Comparison of ENCODE assay signal across 9 cellular contexts in genomic region chr2:108637304-108637669, GRCh38.
DNase-seq lines count a peak whose midpoint lies in the region; ATAC-seq and TF ChIP-seq lines count a peak whose summit lies in the region.
"Had no signal": no experiment of that assay in that cellular context is flagged by ENCODE, and none has a peak within 500 bp of the region (broad histone marks: within the 10 kb centered on the region; RNA-seq: fewer than 3 reads in every experiment).

No MANE protein-coding gene starts in this region.

- no peaks in the 10 kb centered on the region for H3K27me3 Mint-ChIP-seq in activated naive CD4-positive, alpha-beta T cell treated with anti-CD3 and anti-CD28 coated beads for 36 hours (ENCODE audit: low read depth)
- H3K27me3 Mint-ChIP-seq: activated naive CD4-positive, alpha-beta T cell treated with anti-CD3 and anti-CD28 coated beads, Interleukin-2, amount 50 U/mL, for 24 hours had no signal

- H3K36me3 Mint-ChIP-seq in activated naive CD4-positive, alpha-beta T cell treated with anti-CD3 and anti-CD28 coated beads for 36 hours (ENCODE audit: low read depth): no peaks in the 10 kb centered on the region

- H3K27ac Mint-ChIP-seq in activated naive CD4-positive, alpha-beta T cell treated with anti-CD3 and anti-CD28 coated beads for 36 hours: no peak overlapping the region
- H3K27ac Mint-ChIP-seq: activated naive CD4-positive, alpha-beta T cell treated with anti-CD3 and anti-CD28 coated beads, Interleukin-2, amount 50 U/mL, for 24 hours had no signal

- H3K4me3 Mint-ChIP-seq in activated naive CD4-positive, alpha-beta T cell treated with anti-CD3 and anti-CD28 coated beads for 36 hours: no peak overlapping the region
- H3K4me3 Mint-ChIP-seq: activated naive CD4-positive, alpha-beta T cell treated with anti-CD3 and anti-CD28 coated beads, Interleukin-2, amount 50 U/mL, for 24 hours had no signal

- TF ChIP-seq POLR2A in body of pancreas (IDR thresholded peaks at IDR 0.05) (peak in 1 of 3 donors; percentile 36), prostate gland (IDR thresholded peaks at IDR 0.05) (no peak)

- H3K4me3 ChIP-seq in body of pancreas (no peak overlapping the region), left lung (no peak overlapping the region), aorta (ENCODE audit: low read length in 2 of 2) (no peak overlapping the region), BE2C (ENCODE audit: low read depth, low read length) (no peak overlapping the region), prostate gland (no peak overlapping the region)

- intact Hi-C loops in body of pancreas (cut with DNase I): no loop called here
- intact Hi-C loops in left lung (cut with DNase I): no loop called here
- intact Hi-C loops in aorta (cut with DNase I): loop anchor here in 1 of 2 donors (2.0 kb wide), 1 partner anchor 40 kb away; no protein-coding TSS in a partner anchor
- intact Hi-C loops in activated naive CD4-positive, alpha-beta T cell treated with anti-CD3 and anti-CD28 coated beads for 36 hours (cut with micrococcal nuclease): loop anchor here (5.0 kb wide), 1 partner anchor 190 kb away; the partner anchor contains the start of gene GCC2
- intact Hi-C loops in prostate gland (cut with DNase I): no loop called here

- H3K9me3 Mint-ChIP-seq in activated naive CD4-positive, alpha-beta T cell treated with anti-CD3 and anti-CD28 coated beads for 36 hours: no peaks in the 10 kb centered on the region
- H3K9me3 Mint-ChIP-seq: activated naive CD4-positive, alpha-beta T cell treated with anti-CD3 and anti-CD28 coated beads, Interleukin-2, amount 50 U/mL, for 24 hours had no signal

- no peaks in the 10 kb centered on the region for H3K36me3 ChIP-seq in body of pancreas (replicated peaks in 1 of 2; ENCODE audit: insufficient read depth in 1 of 2, low read depth in 2 of 2)
- H3K36me3 ChIP-seq in left lung: no peaks in the 10 kb centered on the region
- H3K36me3 ChIP-seq in aorta (ENCODE audit: control insufficient read depth in 1 of 2, insufficient read depth in 2 of 2, low read length in 1 of 2): no peaks in the 10 kb centered on the region
- H3K36me3 ChIP-seq in BE2C: no peaks in the 10 kb centered on the region
- H3K36me3 ChIP-seq in prostate gland: no peaks in the 10 kb centered on the region

- peaks cover 47% of the 10 kb centered on the region for H3K4me1 ChIP-seq in body of pancreas
- peaks cover 42 to 93% of the 10 kb centered on the region in 2 donors for H3K4me1 ChIP-seq in left lung
- H3K4me1 ChIP-seq in aorta (ENCODE audit: control insufficient read depth in 1 of 2, insufficient read depth in 2 of 2, low read length in 2 of 2): peaks cover 4 to 5% of the 10 kb centered on the region in 2 donors
- peaks cover 3% of the 10 kb centered on the region; the same call in 1 of the 2 replicates for H3K4me1 ChIP-seq in BE2C
- peaks cover 16% of the 10 kb centered on the region for H3K4me1 ChIP-seq in prostate gland (replicated peaks)

- no peaks in the 10 kb centered on the region for H3K9me3 ChIP-seq in body of pancreas
- no peaks in the 10 kb centered on the region for H3K9me3 ChIP-seq in left lung
- no peaks in the 10 kb centered on the region for H3K9me3 ChIP-seq in aorta (ENCODE audit: control insufficient read depth, low read length)
- H3K9me3 ChIP-seq in BE2C: no peaks in the 10 kb centered on the region
- no peaks in the 10 kb centered on the region for H3K9me3 ChIP-seq in prostate gland

- H3K4me1 Mint-ChIP-seq in activated naive CD4-positive, alpha-beta T cell treated with anti-CD3 and anti-CD28 coated beads for 36 hours (ENCODE audit: low read depth): peaks cover 54% of the 10 kb centered on the region

- CTCF ChIA-PET in activated naive CD4-positive, alpha-beta T cell treated with anti-CD3 and anti-CD28 coated beads for 36 hours (lab: Charles Lee): interaction anchor here (0.6 to 6.3 kb wide), 13 partner anchors 11 to 188 kb away, joined by 3 to 147 read pairs (median 8); partner anchors contain the start of gene GCC2

- ATAC-seq in HG02852 (IDR thresholded peaks at IDR 0.05; ENCODE audit: unreplicated experiment) (peak; percentile 60), body of pancreas (peak; percentile 62), left lung (peak; percentile 86), aorta (ENCODE audit: low FRiP score) (peak; percentile 88)

- H3K27ac ChIP-seq in body of pancreas: peak overlapping the region; percentile 25 to 75 (median 40)
- H3K27ac ChIP-seq in left lung: peak overlapping the region; percentile 71 to 83
- no peak overlapping the region for H3K27ac ChIP-seq in aorta (ENCODE audit: low read depth in 1 of 2, low read length in 2 of 2)
- no peak overlapping the region for H3K27ac ChIP-seq in prostate gland

- H3K27me3 ChIP-seq in body of pancreas (no peaks in the 10 kb centered on the region), left lung (no peaks in the 10 kb centered on the region), aorta (ENCODE audit: control insufficient read depth in 1 of 2, insufficient read depth in 2 of 2, low read length in 1 of 2) (no peaks in the 10 kb centered on the region), BE2C (no peaks in the 10 kb centered on the region), prostate gland (replicated peaks; ENCODE audit: insufficient read depth) (no peaks in the 10 kb centered on the region)

- DNase-seq in CMK (ENCODE audit: low read depth) (peak; percentile 36), body of pancreas (peak in 3 of 4 donors; percentile 45 to 76 (median 49)), left lung (peak in 1 of 2 donors; percentile 74), aorta (peak in 1 of 2 donors; percentile 79), BE2C (no peak), prostate gland (ENCODE audit: low spot score) (no peak)
- DNase-seq in activated naive CD4-positive, alpha-beta T cell treated with anti-CD3 and anti-CD28 coated beads for 36 hours: no peak

- WGBS in body of pancreas, 2 donors: 3% methylated on average over 4 of the region's 4 CpGs
- WGBS in aorta, 2 donors: 0 to 1% methylated on average over 4 of the region's 4 CpGs
- WGBS in prostate gland: 56% methylated on average over 4 of the region's 4 CpGs

- TF ChIP-seq CTCF in body of pancreas (IDR thresholded peaks at IDR 0.05) (no peak), left lung (IDR thresholded peaks at IDR 0.05) (no peak), BE2C (IDR thresholded peaks at IDR 0.05; ENCODE audit: low read depth, low read length) (no peak), prostate gland (IDR thresholded peaks at IDR 0.05) (no peak)

Comparison
In these comparisons a context has a peak if more than half of its experiments do, and no peak if none do; other contexts are left out.
1. DNase-seq: peak in CMK (single experiment) and body of pancreas (3 of 4); none in BE2C (single experiment), activated naive CD4-positive, alpha-beta T cell treated with anti-CD3 and anti-CD28 coated beads for 36 hours (single experiment) and prostate gland (single experiment).
2. H3K27ac ChIP-seq: peak in body of pancreas (4 of 4) and left lung (2 of 2); none in aorta (0 of 2) and prostate gland (0 of 2).
3. Peak in every context shown above with its lines, with median percentiles within 50 percentile points of each other: ATAC-seq.